ENCODE assay signal across 1 cellular context in genomic region chr21:37564924-37565529, GRCh38.
TF ChIP-seq lines count a peak whose summit lies in the region.

No MANE protein-coding gene starts in this region.

TF ChIP-seq in SK-N-SH treated with all-trans-retinoic acid at 6 μM for 48 hours, 23 proteins besides CTCF, POLR2A, EP300 and RAD21 (continued from another document):
- TF ChIP-seq PATZ1 (CRISPR knock-in tag; IDR thresholded peaks at IDR 0.05; ENCODE audit: borderline replicate concordance) (no peak), OSR1 (CRISPR knock-in tag; IDR thresholded peaks at IDR 0.05) (no peak), ZNF565 (CRISPR knock-in tag; conservative IDR thresholded peaks at IDR 0.05; ENCODE audit: low read depth) (no peak), BACH2 (CRISPR knock-in tag; IDR thresholded peaks at IDR 0.05; ENCODE audit: borderline replicate concordance) (no peak), ISL1 (CRISPR knock-in tag; IDR thresholded peaks at IDR 0.05) (no peak), ARNTL (CRISPR knock-in tag; IDR thresholded peaks at IDR 0.05; ENCODE audit: borderline replicate concordance, low read depth) (no peak), ZNF8 (CRISPR knock-in tag; IDR thresholded peaks at IDR 0.05) (no peak), ZFP30 (CRISPR knock-in tag; IDR thresholded peaks at IDR 0.05) (no peak), RARB (CRISPR knock-in tag; IDR thresholded peaks at IDR 0.05) (no peak), GLIS3 (CRISPR knock-in tag; IDR thresholded peaks at IDR 0.05) (no peak), TOX (CRISPR knock-in tag; IDR thresholded peaks at IDR 0.05; ENCODE audit: borderline replicate concordance) (no peak), TCF4 (CRISPR knock-in tag; IDR thresholded peaks at IDR 0.05; ENCODE audit: borderline replicate concordance) (no peak)
- TF ChIP-seq, protein P1, sequence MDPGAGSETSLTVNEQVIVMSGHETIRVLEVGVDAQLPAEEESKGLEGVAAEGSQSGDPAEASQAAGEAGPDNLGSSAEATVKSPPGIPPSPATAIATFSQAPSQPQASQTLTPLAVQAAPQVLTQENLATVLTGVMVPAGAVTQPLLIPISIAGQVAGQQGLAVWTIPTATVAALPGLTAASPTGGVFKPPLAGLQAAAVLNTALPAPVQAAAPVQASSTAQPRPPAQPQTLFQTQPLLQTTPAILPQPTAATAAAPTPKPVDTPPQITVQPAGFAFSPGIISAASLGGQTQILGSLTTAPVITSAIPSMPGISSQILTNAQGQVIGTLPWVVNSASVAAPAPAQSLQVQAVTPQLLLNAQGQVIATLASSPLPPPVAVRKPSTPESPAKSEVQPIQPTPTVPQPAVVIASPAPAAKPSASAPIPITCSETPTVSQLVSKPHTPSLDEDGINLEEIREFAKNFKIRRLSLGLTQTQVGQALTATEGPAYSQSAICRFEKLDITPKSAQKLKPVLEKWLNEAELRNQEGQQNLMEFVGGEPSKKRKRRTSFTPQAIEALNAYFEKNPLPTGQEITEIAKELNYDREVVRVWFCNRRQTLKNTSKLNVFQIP (CRISPR knock-in tag; IDR thresholded peaks at IDR 0.05; ENCODE audit: borderline replicate concordance, low read depth), result no peak
